ENCODE assay signal across 19 cellular contexts in genomic region chr17:307295-307691, GRCh38. TPM values are rescaled to one million over a fixed set of nuclear protein-coding genes. Genes with fewer than 3 reads are reported as not detected.
DNase-seq lines count a peak whose midpoint lies in the region; ATAC-seq, FAIRE-seq and TF ChIP-seq lines count a peak whose summit lies in the region.
"Had no signal": no experiment of that assay in that cellular context is flagged by ENCODE, and none has a peak within 500 bp of the region (broad histone marks: within the 10 kb centered on the region; RNA-seq: fewer than 3 reads in every experiment).

No MANE protein-coding gene starts in this region.

- no peaks in the 10 kb centered on the region for H3K9me3 ChIP-seq in RWPE2 (ENCODE audit: severe bottlenecking)
- no peaks in the 10 kb centered on the region for H3K9me3 ChIP-seq in right lobe of liver
- H3K9me3 ChIP-seq in sigmoid colon = no peaks in the 10 kb centered on the region
- H3K9me3 ChIP-seq: HAP-1 had no signal

- H3K27ac Mint-ChIP-seq in brain = peak overlapping the region in 4 of 5 experiments; percentile 54 to 95 (median 62)

- H3K27me3 ChIP-seq in RWPE2 (ENCODE audit: insufficient read depth, poor library complexity, severe bottlenecking) = peaks cover 5% of the 10 kb centered on the region
- H3K27me3 ChIP-seq in right lobe of liver = no peaks in the 10 kb centered on the region
- H3K27me3 ChIP-seq in sigmoid colon = no peaks in the 10 kb centered on the region

- no peak overlapping the region for H3K4me3 Mint-ChIP-seq in brain
- H3K4me3 Mint-ChIP-seq: CD4-positive, alpha-beta memory T cell had no signal

- H3K4me1 Mint-ChIP-seq in brain = peaks cover 77% of the 10 kb centered on the region
- H3K4me1 Mint-ChIP-seq: CD4-positive, alpha-beta memory T cell had no signal

- H3K36me3 ChIP-seq in RWPE2 (ENCODE audit: low read depth) = no peaks in the 10 kb centered on the region
- peaks cover 0 to 11% (median 4%) of the 10 kb centered on the region in 4 donors for H3K36me3 ChIP-seq in right lobe of liver
- H3K36me3 ChIP-seq in sigmoid colon = no peaks in the 10 kb centered on the region
- H3K36me3 ChIP-seq: HAP-1 had no signal

- peak; percentile 18 for DNase-seq in RWPE2 (ENCODE audit: low spot score)
- peak in 2 of 3 donors; percentile 10 to 30 for DNase-seq in right lobe of liver
- DNase-seq in sigmoid colon = no peak
- no peak for DNase-seq in GM12891 (ENCODE audit: insufficient read length, low spot score)
- DNase-seq in NCI-H2107 treated with DMSO at 0.1 percent for 48 hours (lab: John Stamatoyannopoulos, UW; ENCODE audit: unreplicated experiment) = no peak
- DNase-seq: ACHN; AML-193; Calu3; CD4-positive, alpha-beta memory T cell; MV-4-11; NCI-H1417; NCI-H187 treated with DMSO at 0.1 percent for 48 hours; NCI-H2171 treated with DMSO at 0.1 percent for 48 hours; NCI-H82; PC-3 had no signal

- H3K9me3 Mint-ChIP-seq in brain = peaks cover 0 to 5% (median 0%) of the 10 kb centered on the region in 5 experiments
- H3K9me3 Mint-ChIP-seq: CD4-positive, alpha-beta memory T cell had no signal

- TF ChIP-seq CTCF in RWPE2 (IDR thresholded peaks at IDR 0.05; ENCODE audit: poor library complexity, severe bottlenecking) (no peak), brain (conservative IDR thresholded peaks at IDR 0.05) (no peak), right lobe of liver (IDR thresholded peaks at IDR 0.05) (no peak), sigmoid colon (IDR thresholded peaks at IDR 0.05) (no peak)

- TF ChIP-seq POLR2A in right lobe of liver (IDR thresholded peaks at IDR 0.05) (no peak), sigmoid colon (IDR thresholded peaks at IDR 0.05) (no peak), GM12891 (IDR thresholded peaks at IDR 0.05; ENCODE audit: low read depth, low read length) (no peak)

- 82% methylated on average over 7 of the region's 16 CpGs for WGBS in right lobe of liver (ENCODE audit: insufficient coverage, low coverage, low lambda C conversion rate, missing lambda C conversion rate)
- 92 to 94% methylated on average over 16 of the region's 16 CpGs for WGBS in sigmoid colon, 2 donors

- no peak overlapping the region for H3K4me3 ChIP-seq in RWPE2 (ENCODE audit: severe bottlenecking)
- H3K4me3 ChIP-seq in right lobe of liver = no peak overlapping the region
- no peak overlapping the region for H3K4me3 ChIP-seq in sigmoid colon
- H3K4me3 ChIP-seq: HAP-1 had no signal

- no peak for FAIRE-seq in GM12891 (lab: Jason Lieb, UNC)

- ATAC-seq in RWPE2 (ENCODE audit: low read depth) (no peak), right lobe of liver (no peak), HG02571 (IDR thresholded peaks at IDR 0.05; ENCODE audit: unreplicated experiment) (no peak)
- ATAC-seq: PC-3 had no signal

- intact Hi-C loops in right lobe of liver (cut with DNase I) = no loop called here
- intact Hi-C loops in sigmoid colon (cut with DNase I) = no loop called here

- H3K27ac ChIP-seq in RWPE2 (ENCODE audit: poor library complexity, severe bottlenecking) (no peak overlapping the region), right lobe of liver (no peak overlapping the region), sigmoid colon (peak overlapping the region in 3 of 4 donors; percentile 26 to 64 (median 45))
- H3K27ac ChIP-seq: RWPE1 had no signal

- TF ChIP-seq EP300 in sigmoid colon (IDR thresholded peaks at IDR 0.05) = no peak

- H3K36me3 Mint-ChIP-seq in brain = no peaks in the 10 kb centered on the region
- H3K36me3 Mint-ChIP-seq: CD4-positive, alpha-beta memory T cell had no signal

- H3K4me1 ChIP-seq in RWPE2 (ENCODE audit: insufficient read depth, poor library complexity, severe bottlenecking) (no peaks in the 10 kb centered on the region), right lobe of liver (no peaks in the 10 kb centered on the region), sigmoid colon (peaks cover 0 to 17% (median 9%) of the 10 kb centered on the region in 4 donors)
- H3K4me1 ChIP-seq: HAP-1 had no signal

- peaks cover 6% of the 10 kb centered on the region for H3K27me3 Mint-ChIP-seq in brain

TF ChIP-seq in GM12891, 5 proteins besides CTCF, POLR2A, EP300 and RAD21:
- TF ChIP-seq PAX5 (IDR thresholded peaks at IDR 0.05; ENCODE audit: insufficient read depth, low read length, severe bottlenecking) (no peak), POU2F2 (IDR thresholded peaks at IDR 0.05; ENCODE audit: low read depth, low read length) (no peak), SPI1 (IDR thresholded peaks at IDR 0.05; ENCODE audit: low read depth, low read length) (no peak), TAF1 (IDR thresholded peaks at IDR 0.05; ENCODE audit: low read depth, low read length) (no peak), POLR2AphosphoS5 (IDR thresholded peaks at IDR 0.05; ENCODE audit: low read depth, low read length) (no peak)
TF ChIP-seq in GM12891: peak in this region for 0.

RNA-seq across cellular contexts. Expression of gene RPH3AL, which starts 45.3 kb away (rescaled TPM):
- polyA plus RNA-seq in brain (ENCODE audit: insufficient read depth, low read depth, low replicate concordance) = 2.7 TPM
- 10 to 100 TPM; 17.6 to 74.0 (median 25.7) TPM for total RNA-seq in right lobe of liver
- total RNA-seq in sigmoid colon = 10 to 100 TPM in 1 of 4 donors, 1 to 10 TPM in 3; 1.8 to 12.7 (median 3.1) TPM
- 10 to 100 TPM; 14.2 to 23.1 (median 15.0) TPM for polyA plus RNA-seq in sigmoid colon
- 0.30 TPM for polyA plus RNA-seq in GM12891 (2012; ENCODE audit: low read depth, missing spikeins)

Comparison
In these comparisons a context has a peak if more than half of its experiments do, and no peak if none do; other contexts are left out.
1. DNase-seq: peak in RWPE2 (single experiment) and right lobe of liver (2 of 3); none in sigmoid colon (single experiment), GM12891 (single experiment) and NCI-H2107 treated with DMSO at 0.1 percent for 48 hours (single experiment).
2. H3K27ac ChIP-seq: peak in sigmoid colon (3 of 4); none in RWPE2 (single experiment) and right lobe of liver (0 of 3).